Comparison of ENCODE assay signal across 1 cellular context in the genomic region with DNA sequence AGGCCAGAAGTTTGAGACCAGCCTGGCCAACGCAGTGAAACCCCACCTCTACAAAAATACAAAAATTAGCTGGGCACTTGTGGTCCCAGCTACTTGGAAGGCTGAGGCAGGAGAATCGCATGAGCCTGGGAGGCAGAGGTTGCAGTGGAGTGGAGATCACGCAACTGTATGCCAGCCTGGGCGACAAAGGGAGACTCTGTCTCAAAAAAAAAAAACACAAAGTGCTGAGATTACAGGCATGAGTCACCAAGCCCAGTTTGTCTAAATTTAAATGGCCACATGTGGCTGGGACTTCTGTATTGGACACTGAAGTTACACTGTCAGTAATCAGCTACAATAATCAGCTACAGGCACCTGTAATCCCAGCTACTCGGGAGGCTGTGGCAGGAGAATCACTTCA.
TF ChIP-seq lines count a peak whose summit lies in the region.

No MANE protein-coding gene starts in this region.

TF ChIP-seq in IMR-90, 13 proteins besides CTCF, POLR2A, EP300 and RAD21:
- TF ChIP-seq CEBPB (IDR thresholded peaks at IDR 0.05; ENCODE audit: low read depth, low read length) (no peak), RCOR1 (IDR thresholded peaks at IDR 0.05; ENCODE audit: insufficient replicate concordance, low read length) (no peak), FOS (IDR thresholded peaks at IDR 0.05; ENCODE audit: low read depth, low read length) (no peak), RFX5 (IDR thresholded peaks at IDR 0.05; ENCODE audit: low read depth, low read length) (no peak), BHLHE40 (IDR thresholded peaks at IDR 0.05; ENCODE audit: low read depth, low read length) (no peak), MXI1 (IDR thresholded peaks at IDR 0.05; ENCODE audit: borderline replicate concordance, low read depth, low read length) (no peak), MAZ (IDR thresholded peaks at IDR 0.05; ENCODE audit: borderline replicate concordance, low read depth, low read length) (no peak), MAFK (IDR thresholded peaks at IDR 0.05; ENCODE audit: low read depth, low read length) (no peak)
- TF ChIP-seq, protein P1, sequence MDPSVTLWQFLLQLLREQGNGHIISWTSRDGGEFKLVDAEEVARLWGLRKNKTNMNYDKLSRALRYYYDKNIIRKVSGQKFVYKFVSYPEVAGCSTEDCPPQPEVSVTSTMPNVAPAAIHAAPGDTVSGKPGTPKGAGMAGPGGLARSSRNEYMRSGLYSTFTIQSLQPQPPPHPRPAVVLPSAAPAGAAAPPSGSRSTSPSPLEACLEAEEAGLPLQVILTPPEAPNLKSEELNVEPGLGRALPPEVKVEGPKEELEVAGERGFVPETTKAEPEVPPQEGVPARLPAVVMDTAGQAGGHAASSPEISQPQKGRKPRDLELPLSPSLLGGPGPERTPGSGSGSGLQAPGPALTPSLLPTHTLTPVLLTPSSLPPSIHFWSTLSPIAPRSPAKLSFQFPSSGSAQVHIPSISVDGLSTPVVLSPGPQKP (IDR thresholded peaks at IDR 0.05; ENCODE audit: borderline replicate concordance, low read depth, low read length): no peak
